ENCODE assay signal across 17 cellular contexts in genomic region chr17:77786740-77787505, GRCh38.
DNase-seq lines count a peak whose midpoint lies in the region; ATAC-seq and TF ChIP-seq lines count a peak whose summit lies in the region.
"Had no signal": no experiment of that assay in that cellular context is flagged by ENCODE, and none has a peak within 500 bp of the region (broad histone marks: within the 10 kb centered on the region; RNA-seq: fewer than 3 reads in every experiment).

No MANE protein-coding gene starts in this region.

- H3K27me3 ChIP-seq in gastroesophageal sphincter: no peaks in the 10 kb centered on the region
- H3K27me3 ChIP-seq: colonic mucosa had no signal

- H3K4me1 ChIP-seq in ES-I3 (ENCODE audit: insufficient read depth, low read length) (peaks cover 58% of the 10 kb centered on the region), gastroesophageal sphincter (no peaks in the 10 kb centered on the region)
- H3K4me1 ChIP-seq: colonic mucosa had no signal

- H3K27me3 Mint-ChIP-seq in brain (peaks cover 12% of the 10 kb centered on the region), nephron progenitor cell (ENCODE audit: low read depth, poor library complexity) (peaks cover 89% of the 10 kb centered on the region)
- H3K27me3 Mint-ChIP-seq in activated CD8-positive, alpha-beta T cell treated with anti-CD3 and anti-CD28 coated beads for 36 hours: no peaks in the 10 kb centered on the region

- no peaks in the 10 kb centered on the region for H3K36me3 Mint-ChIP-seq in brain
- peaks cover 4% of the 10 kb centered on the region for H3K36me3 Mint-ChIP-seq in nephron progenitor cell (ENCODE audit: low read depth)
- no peaks in the 10 kb centered on the region for H3K36me3 Mint-ChIP-seq in activated CD8-positive, alpha-beta T cell treated with anti-CD3 and anti-CD28 coated beads for 36 hours (ENCODE audit: low read depth)
- H3K36me3 Mint-ChIP-seq: activated naive CD4-positive, alpha-beta T cell treated with anti-CD3 and anti-CD28 coated beads, Interleukin-2, amount 10 ng/mL, durations not matched to agents 7 days and 5 days; stimulated activated memory B cell treated with anti-CD40 and anti-IgM and Interleukin-4, amounts not matched to agents 10 μg/mL and 1 μg/mL and 100 μg/mL, for 72 hours had no signal

- H3K4me3 ChIP-seq in gastroesophageal sphincter: no peak overlapping the region
- H3K4me3 ChIP-seq: colonic mucosa had no signal

- H3K27ac ChIP-seq in gastroesophageal sphincter: no peak overlapping the region
- H3K27ac ChIP-seq: colonic mucosa, epithelial cell of prostate had no signal

- H3K36me3 ChIP-seq in ES-I3 (ENCODE audit: insufficient read depth, low read length): no peaks in the 10 kb centered on the region
- no peaks in the 10 kb centered on the region for H3K36me3 ChIP-seq in gastroesophageal sphincter
- H3K36me3 ChIP-seq: colonic mucosa had no signal

- peak overlapping the region; percentile 8; the same call in 1 of the 2 replicates for H3K9ac ChIP-seq in ES-I3 (ENCODE audit: low read depth, low read length)

- DNase-seq in NCI-H1436 (lab: John Stamatoyannopoulos, UW): peak; percentile 47
- peak; percentile 46 for DNase-seq in nephron progenitor cell
- no peak for DNase-seq in GM03348 (ENCODE audit: low spot score)
- DNase-seq in activated CD8-positive, alpha-beta T cell treated with anti-CD3 and anti-CD28 coated beads for 36 hours: no peak
- DNase-seq: activated CD4-positive, alpha-beta T cell treated with anti-CD3 and anti-CD28 coated beads, Interleukin-2, amount 50 U/mL, for 4 hours; activated naive CD4-positive, alpha-beta T cell treated with anti-CD3 and anti-CD28 coated beads, Interleukin-2, amount 10 ng/mL, durations not matched to agents 7 days and 5 days; colonic mucosa; DMS 273 treated with DMSO at 0.1 percent for 48 hours; mesenchymal stem cell; NCI-H1930; stimulated activated CD4-positive, alpha-beta T cell treated with anti-CD3 and anti-CD28 coated beads, Interleukin-12 subunit alpha, Interleukin-12 subunit beta, amount 100 ng/mL, for 4 hours had no signal

- 70 to 83% methylated on average over 3 to 17 of the region's 20 CpGs for WGBS in gastroesophageal sphincter (ENCODE audit: low coverage in 1 of 2), 2 donors

- intact Hi-C loops in activated CD8-positive, alpha-beta T cell treated with anti-CD3 and anti-CD28 coated beads for 36 hours (cut with micrococcal nuclease): no loop called here

- H3K9me3 ChIP-seq in ES-I3 (ENCODE audit: control insufficient read depth, insufficient read depth, low read length) (no peaks in the 10 kb centered on the region), gastroesophageal sphincter (no peaks in the 10 kb centered on the region)
- H3K9me3 ChIP-seq: colonic mucosa had no signal

- no peak for TF ChIP-seq EP300 in gastroesophageal sphincter (IDR thresholded peaks at IDR 0.05)

- no peak for TF ChIP-seq POLR2A in gastroesophageal sphincter (IDR thresholded peaks at IDR 0.05)

- POLR2A ChIA-PET in activated CD8-positive, alpha-beta T cell treated with anti-CD3 and anti-CD28 coated beads for 36 hours (lab: Charles Lee): no interaction called here

- H3K4me3 Mint-ChIP-seq in brain: peak overlapping the region in 1 of 5 experiments; percentile 27
- H3K4me3 Mint-ChIP-seq in nephron progenitor cell: no peak overlapping the region
- no peak overlapping the region for H3K4me3 Mint-ChIP-seq in activated CD8-positive, alpha-beta T cell treated with anti-CD3 and anti-CD28 coated beads for 36 hours
- H3K4me3 Mint-ChIP-seq: activated naive CD4-positive, alpha-beta T cell treated with anti-CD3 and anti-CD28 coated beads, Interleukin-2, amount 10 ng/mL, durations not matched to agents 7 days and 5 days; nephron; stimulated activated memory B cell treated with anti-CD40 and anti-IgM and Interleukin-4, amounts not matched to agents 10 μg/mL and 1 μg/mL and 100 μg/mL, for 72 hours had no signal

- no peak for ATAC-seq in gastroesophageal sphincter
- no peak for ATAC-seq in activated CD8-positive, alpha-beta T cell treated with anti-CD3 and anti-CD28 coated beads for 36 hours
- ATAC-seq: stimulated activated memory B cell treated with anti-CD40 and anti-IgM and Interleukin-4, amounts not matched to agents 10 μg/mL and 1 μg/mL and 100 μg/mL, for 72 hours had no signal

- no peak for TF ChIP-seq CTCF in brain (conservative IDR thresholded peaks at IDR 0.05)
- TF ChIP-seq CTCF in nephron progenitor cell (IDR thresholded peaks at IDR 0.05): no peak
- TF ChIP-seq CTCF in gastroesophageal sphincter (IDR thresholded peaks at IDR 0.05): no peak
- no peak for TF ChIP-seq CTCF in activated CD8-positive, alpha-beta T cell treated with anti-CD3 and anti-CD28 coated beads for 36 hours (IDR thresholded peaks at IDR 0.05)

- peaks cover 44% of the 10 kb centered on the region for H3K4me1 Mint-ChIP-seq in brain
- H3K4me1 Mint-ChIP-seq in nephron progenitor cell: peaks cover 25% of the 10 kb centered on the region
- H3K4me1 Mint-ChIP-seq in activated CD8-positive, alpha-beta T cell treated with anti-CD3 and anti-CD28 coated beads for 36 hours (ENCODE audit: low read depth): peaks cover 17% of the 10 kb centered on the region
- H3K4me1 Mint-ChIP-seq: nephron had no signal

- H3K27ac Mint-ChIP-seq in brain: peak overlapping the region in 3 of 5 experiments; percentile 5 to 63 (median 9)
- H3K27ac Mint-ChIP-seq in nephron progenitor cell: no peak overlapping the region
- no peak overlapping the region for H3K27ac Mint-ChIP-seq in activated CD8-positive, alpha-beta T cell treated with anti-CD3 and anti-CD28 coated beads for 36 hours
- H3K27ac Mint-ChIP-seq: activated naive CD4-positive, alpha-beta T cell treated with anti-CD3 and anti-CD28 coated beads, Interleukin-2, amount 10 ng/mL, durations not matched to agents 7 days and 5 days; nephron; stimulated activated memory B cell treated with anti-CD40 and anti-IgM and Interleukin-4, amounts not matched to agents 10 μg/mL and 1 μg/mL and 100 μg/mL, for 72 hours had no signal

- H3K9me3 Mint-ChIP-seq in brain (peaks cover 0 to 4% (median 0%) of the 10 kb centered on the region in 5 experiments), nephron progenitor cell (no peaks in the 10 kb centered on the region)
- H3K9me3 Mint-ChIP-seq in activated CD8-positive, alpha-beta T cell treated with anti-CD3 and anti-CD28 coated beads for 36 hours: no peaks in the 10 kb centered on the region
- H3K9me3 Mint-ChIP-seq: activated naive CD4-positive, alpha-beta T cell treated with anti-CD3 and anti-CD28 coated beads, Interleukin-2, amount 10 ng/mL, durations not matched to agents 7 days and 5 days; nephron; stimulated activated memory B cell treated with anti-CD40 and anti-IgM and Interleukin-4, amounts not matched to agents 10 μg/mL and 1 μg/mL and 100 μg/mL, for 72 hours had no signal

- CTCF ChIA-PET in activated CD8-positive, alpha-beta T cell treated with anti-CD3 and anti-CD28 coated beads for 36 hours (lab: Charles Lee): interaction anchor here (0.6 kb wide), 1 partner anchor 33 kb away, joined by 3 read pairs; no protein-coding TSS in a partner anchor

Comparison
In these comparisons a context has a peak if more than half of its experiments do, and no peak if none do; other contexts are left out.
1. DNase-seq: peak in NCI-H1436 (single experiment) and nephron progenitor cell (single experiment); none in GM03348 (single experiment) and activated CD8-positive, alpha-beta T cell treated with anti-CD3 and anti-CD28 coated beads for 36 hours (single experiment).
2. H3K27ac Mint-ChIP-seq: peak in brain (3 of 5); none in nephron progenitor cell (single experiment) and activated CD8-positive, alpha-beta T cell treated with anti-CD3 and anti-CD28 coated beads for 36 hours (single experiment).